Comparison of ENCODE assay signal across 21 cellular contexts in the genomic region with DNA sequence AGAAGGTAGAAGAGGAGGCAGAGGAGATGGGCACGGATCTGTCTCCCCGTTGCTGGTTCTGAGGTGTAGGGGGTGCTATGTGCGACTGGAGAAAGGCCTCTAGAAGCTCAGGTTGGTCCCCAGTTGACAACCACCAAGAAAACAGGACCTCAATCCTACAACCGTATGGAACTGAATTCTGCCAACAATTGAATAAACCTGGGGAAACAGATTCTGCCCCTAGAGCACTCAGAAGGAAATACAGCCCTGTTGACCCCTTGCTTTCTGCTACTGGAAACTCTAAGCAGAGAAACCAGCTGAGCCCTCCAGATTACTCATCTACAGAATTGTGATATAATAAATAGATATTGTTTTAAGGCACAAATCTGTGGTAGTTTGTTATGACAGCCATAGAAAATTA.
DNase-seq lines count a peak whose midpoint lies in the region; ATAC-seq, FAIRE-seq and TF ChIP-seq lines count a peak whose summit lies in the region.
"Had no signal": no experiment of that assay in that cellular context is flagged by ENCODE, and none has a peak within 500 bp of the region (broad histone marks: within the 10 kb centered on the region; RNA-seq: fewer than 3 reads in every experiment).

No MANE protein-coding gene starts in this region.

- H3K9me3 Mint-ChIP-seq in HFFc6, result peaks cover 3% of the 10 kb centered on the region
- H3K9me3 Mint-ChIP-seq: activated naive CD8-positive, alpha-beta T cell treated with anti-CD3 and anti-CD28 coated beads, Interleukin-2, amount 50 U/mL, for 24 hours; activated T-helper 2 cell treated with anti-CD3 and anti-CD28 coated beads, Interferon-gamma antibody, Interleukin-2, Interleukin-4, amounts not matched to agents 10 μg/mL and 5 μg/mL and 100 μg/mL, durations not matched to agents 14 hours and 24 hours and 36 hours had no signal

- H3K36me3 ChIP-seq in HepG2 (replicated peaks in 1 of 2; ENCODE audit: control insufficient read depth in 1 of 2, insufficient read depth in 2 of 2, low read length in 2 of 2), result no peaks in the 10 kb centered on the region
- H3K36me3 ChIP-seq: SJSA1, tibial nerve had no signal

- H3K4me2 ChIP-seq in HepG2 (ENCODE audit: low read depth, low read length), result no peak overlapping the region

- no peaks in the 10 kb centered on the region for H3K79me2 ChIP-seq in HepG2 (ENCODE audit: insufficient read depth, low read length)

- H3K4me1 Mint-ChIP-seq in HFFc6 (ENCODE audit: low read depth), result peaks cover 27% of the 10 kb centered on the region; the same call in 1 of the 2 replicates
- H3K4me1 Mint-ChIP-seq: activated naive CD8-positive, alpha-beta T cell treated with anti-CD3 and anti-CD28 coated beads, Interleukin-2, amount 50 U/mL, for 24 hours had no signal

- ATAC-seq in HepG2 (peak; percentile 78), GM18517 (IDR thresholded peaks at IDR 0.05; ENCODE audit: unreplicated experiment) (no peak)
- ATAC-seq: activated naive CD8-positive, alpha-beta T cell treated with anti-CD3 and anti-CD28 coated beads, Interleukin-2, amount 50 U/mL, for 24 hours; foreskin keratinocyte; natural killer cell; stimulated activated naive CD8-positive, alpha-beta T cell treated with anti-CD3 and anti-CD28 coated beads, Interleukin-15, Interleukin-2, amounts not matched to agents 100 U/mL and 50 U/mL, for 24 hours had no signal

- TF ChIP-seq EP300 in HepG2 (IDR thresholded peaks at IDR 0.05; ENCODE audit: low read depth in 2 of 2, low read length in 2 of 2), result no peak
- no peak for TF ChIP-seq EP300 in HepG2 (CRISPR knock-in tag; IDR thresholded peaks at IDR 0.05; ENCODE audit: borderline replicate concordance)

- no peak overlapping the region for H3K4me3 Mint-ChIP-seq in HFFc6
- H3K4me3 Mint-ChIP-seq: activated naive CD8-positive, alpha-beta T cell treated with anti-CD3 and anti-CD28 coated beads, Interleukin-2, amount 50 U/mL, for 24 hours; natural killer cell had no signal

- 1% methylated on average over 3 of the region's 4 CpGs for WGBS in HepG2 (ENCODE audit: low lambda C conversion rate)

- H3K27me3 Mint-ChIP-seq in HFFc6 (ENCODE audit: insufficient read depth), result no peaks in the 10 kb centered on the region
- H3K27me3 Mint-ChIP-seq: activated naive CD8-positive, alpha-beta T cell treated with anti-CD3 and anti-CD28 coated beads, Interleukin-2, amount 50 U/mL, for 24 hours had no signal

- peak; percentile 21; the same call in 1 of the 2 replicates for TF ChIP-seq CTCF in HFFc6 (IDR thresholded peaks at IDR 0.05)
- no peak for TF ChIP-seq CTCF in HepG2 (CRISPR knock-in tag; IDR thresholded peaks at IDR 0.05)

- no peak for TF ChIP-seq RAD21 in HepG2 (CRISPR knock-in tag; IDR thresholded peaks at IDR 0.05)

- intact Hi-C loops in HepG2 (cut with micrococcal nuclease; ENCODE audit: unreplicated experiment), result no loop called here

- no peak overlapping the region for H3K27ac ChIP-seq in HepG2 (ENCODE audit: extremely low read length, insufficient read depth, low read length)
- H3K27ac ChIP-seq: epithelial cell of prostate, foreskin keratinocyte, SJSA1, tibial nerve had no signal

- no TSS peak for BruUV-seq in HepG2 (replicated peaks; lab: Mats Ljungman, UMichigan)

- CTCF ChIA-PET in HepG2 (lab: Yijun Ruan, JAX; ENCODE audit: low intra/inter-chr PET ratio, low total read pairs), result no interaction called here

- POLR2A ChIA-PET in HepG2 (lab: Yijun Ruan, JAX), result no interaction called here

- no peak overlapping the region for H2AFZ ChIP-seq in HepG2 (ENCODE audit: low read length)

- in situ Hi-C loops in HepG2 (cut with HindIII; ENCODE audit: extremely low pct_ligation_motif_present, low pct_unique_long_range_greater_than_20kb), result no loop called here

- H3K36me3 Mint-ChIP-seq in HFFc6 (ENCODE audit: low read depth), result no peaks in the 10 kb centered on the region
- H3K36me3 Mint-ChIP-seq: natural killer cell had no signal

- H3K4me1 ChIP-seq in HepG2 (ENCODE audit: insufficient read depth, low read length), result no peaks in the 10 kb centered on the region
- H3K4me1 ChIP-seq: foreskin keratinocyte, SJSA1, tibial nerve had no signal

- TF ChIP-seq POLR2A in HepG2 (IDR thresholded peaks at IDR 0.05; ENCODE audit: insufficient read depth in 1 of 2, low read depth in 2 of 2, low read length in 2 of 2), result no peak

- DNase-seq in EH (ENCODE audit: low read depth) (peak; percentile 15), HFFc6 (no peak), UCSD-AML1 (lab: John Stamatoyannopoulos, UW; ENCODE audit: unreplicated experiment) (peak; percentile 5), HepG2 (ENCODE audit: low spot score) (no peak), middle frontal gyrus (ENCODE audit: extremely low spot score, low spot score) (no peak), NCI-H1436 treated with DMSO at 0.1 percent for 48 hours (lab: John Stamatoyannopoulos, UW) (no peak)
- DNase-seq: activated CD4-positive, CD25-positive, alpha-beta regulatory T cell treated with anti-CD3 and anti-CD28 coated beads, Interleukin-2, amount 50 U/mL, for 72 hours; activated naive CD8-positive, alpha-beta T cell treated with anti-CD3 and anti-CD28 coated beads, Interleukin-2, amount 50 U/mL, for 24 hours; Calu3; foreskin keratinocyte; natural killer cell; NCI-H1436; NCI-H2171 treated with DMSO at 0.1 percent for 48 hours; NCI-H526 treated with DMSO at 0.1 percent for 48 hours; stimulated activated naive CD8-positive, alpha-beta T cell treated with anti-CD3 and anti-CD28 coated beads, Interleukin-15, Interleukin-2, amounts not matched to agents 100 U/mL and 50 U/mL, for 24 hours; T-helper 9 cell had no signal

- H4K20me1 ChIP-seq in HepG2 (ENCODE audit: insufficient read depth, low read length), result no peaks in the 10 kb centered on the region

- H3K27me3 ChIP-seq in HepG2 (ENCODE audit: control insufficient read depth in 1 of 2, insufficient read depth in 2 of 2, low read length in 2 of 2), result no peaks in the 10 kb centered on the region
- H3K27me3 ChIP-seq: foreskin keratinocyte, SJSA1, tibial nerve had no signal

- no peaks in the 10 kb centered on the region for H3K9me3 ChIP-seq in HepG2 (ENCODE audit: low read length)
- H3K9me3 ChIP-seq: tibial nerve had no signal

- H3K9ac ChIP-seq in HepG2 (ENCODE audit: insufficient read depth, low read depth, low read length), result no peak overlapping the region

- H3K27ac Mint-ChIP-seq in HFFc6, result no peak overlapping the region
- H3K27ac Mint-ChIP-seq: activated naive CD8-positive, alpha-beta T cell treated with anti-CD3 and anti-CD28 coated beads, Interleukin-2, amount 50 U/mL, for 24 hours; activated T-helper 2 cell treated with anti-CD3 and anti-CD28 coated beads, Interferon-gamma antibody, Interleukin-2, Interleukin-4, amounts not matched to agents 10 μg/mL and 5 μg/mL and 100 μg/mL, durations not matched to agents 14 hours and 24 hours and 36 hours; natural killer cell had no signal

- H3K4me3 ChIP-seq in HepG2 (replicated peaks in 1 of 3; ENCODE audit: insufficient read depth in 1 of 3, low read depth in 2 of 3, low read length in 3 of 3), result no peak overlapping the region
- H3K4me3 ChIP-seq: SJSA1, tibial nerve had no signal

- FAIRE-seq in HepG2 (lab: Jason Lieb, UNC), result peak; percentile 72

TF ChIP-seq in HepG2, 621 proteins besides CTCF, POLR2A, EP300 and RAD21:
- TF ChIP-seq MATR3 (CRISPR knock-in tag; IDR thresholded peaks at IDR 0.05) (no peak), ZNF512B (CRISPR knock-in tag; IDR thresholded peaks at IDR 0.05; ENCODE audit: borderline replicate concordance) (no peak), KAT7 (CRISPR knock-in tag; IDR thresholded peaks at IDR 0.05; ENCODE audit: borderline replicate concordance) (no peak)
- TF ChIP-seq, protein P1, sequence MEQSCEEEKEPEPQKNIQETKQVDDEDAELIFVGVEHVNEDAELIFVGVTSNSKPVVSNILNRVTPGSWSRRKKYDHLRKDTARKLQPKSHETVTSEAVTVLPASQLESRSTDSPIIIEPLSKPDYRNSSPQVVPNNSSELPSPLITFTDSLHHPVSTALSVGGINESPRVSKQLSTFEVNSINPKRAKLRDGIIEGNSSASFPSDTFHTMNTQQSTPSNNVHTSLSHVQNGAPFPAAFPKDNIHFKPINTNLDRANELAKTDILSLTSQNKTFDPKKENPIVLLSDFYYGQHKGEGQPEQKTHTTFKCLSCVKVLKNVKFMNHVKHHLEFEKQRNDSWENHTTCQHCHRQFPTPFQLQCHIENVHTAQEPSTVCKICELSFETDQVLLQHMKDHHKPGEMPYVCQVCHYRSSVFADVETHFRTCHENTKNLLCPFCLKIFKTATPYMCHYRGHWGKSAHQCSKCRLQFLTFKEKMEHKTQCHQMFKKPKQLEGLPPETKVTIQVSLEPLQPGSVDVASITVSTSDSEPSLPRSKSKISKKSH (CRISPR knock-in tag; IDR thresholded peaks at IDR 0.05; ENCODE audit: borderline replicate concordance), result no peak

Comparison
In these comparisons a context has a peak if more than half of its experiments do, and no peak if none do; other contexts are left out.
1. DNase-seq: peak in EH (single experiment) and UCSD-AML1 (single experiment); none in HFFc6 (single experiment), HepG2 (single experiment), middle frontal gyrus (single experiment) and NCI-H1436 treated with DMSO at 0.1 percent for 48 hours (single experiment).